ENCODE assay signal across 25 cellular contexts in genomic region chr2:136402281-136402680, GRCh38.
"Had no signal": no experiment of that assay in that cellular context is flagged by ENCODE, and none has a peak within 500 bp of the region (broad histone marks: within the 10 kb centered on the region; RNA-seq: fewer than 3 reads in every experiment).

No MANE protein-coding gene starts in this region.

- H3K27ac Mint-ChIP-seq: IgD-negative memory B cell had no signal

- H3K27ac ChIP-seq: HL-60, KMS-11, SJCRH30 had no signal

- H3K4me1 Mint-ChIP-seq: IgD-negative memory B cell had no signal

- DNase-seq: Kasumi-1, MM.1S, MV-4-11, NCI-H1048, NCI-H1105, NCI-H1417, NCI-H146, NCI-H1694 treated with DMSO at 0.1 percent for 48 hours, NCI-H1930, NCI-H2081, NCI-H2107, NCI-H2171 treated with DMSO at 0.1 percent for 48 hours, NCI-H345, NCI-H510A, NCI-H524 treated with DMSO at 0.1 percent for 48 hours, NCI-H69, NCI-H774, RPMI8226, SHP77, SJCRH30 had no signal

- H3K4me3 ChIP-seq: K562, SJCRH30 had no signal

- H3K9ac ChIP-seq: KMS-11 had no signal

- H3K9me3 ChIP-seq: SJCRH30 had no signal

- ATAC-seq: K562, SK-N-SH treated with all-trans-retinoic acid at 6 μM for 48 hours had no signal

- H3K36me3 ChIP-seq: SJCRH30 had no signal

- H3K4me1 ChIP-seq: SJCRH30 had no signal

- H3K9me3 Mint-ChIP-seq: IgD-negative memory B cell had no signal

- H3K27me3 ChIP-seq: SJCRH30 had no signal

- H3K4me3 Mint-ChIP-seq: IgD-negative memory B cell had no signal
